8 cellular contexts compared by ENCODE assay signal in genomic region chr10:124632064-124632531, GRCh38.
DNase-seq lines count a peak whose midpoint lies in the region; ATAC-seq, FAIRE-seq and TF ChIP-seq lines count a peak whose summit lies in the region.

No MANE protein-coding gene starts in this region.

- no peak overlapping the region for H3K27ac ChIP-seq in CD8-positive, alpha-beta T cell (ENCODE audit: low read depth, low read length)
- no peak overlapping the region for H3K27ac ChIP-seq in MM.1S (ENCODE audit: low read length)
- H3K27ac ChIP-seq in angular gyrus (ENCODE audit: low read depth, low read length), result peak overlapping the region; percentile 75
- peak overlapping the region; percentile 57 to 76 (median 67) for H3K27ac ChIP-seq in stomach

- H3K9me2 ChIP-seq in MM.1S (replicated peaks; ENCODE audit: insufficient read depth, low read length), result no peaks in the 10 kb centered on the region

- no peaks in the 10 kb centered on the region for H3K36me3 ChIP-seq in CD8-positive, alpha-beta T cell (ENCODE audit: insufficient read depth, low read length)
- H3K36me3 ChIP-seq in MM.1S (replicated peaks; ENCODE audit: insufficient read depth, low read length) (no peaks in the 10 kb centered on the region), stomach (peaks cover 0 to 2% (median 0%) of the 10 kb centered on the region in 4 donors)

- no peaks in the 10 kb centered on the region for H3K27me3 ChIP-seq in CD8-positive, alpha-beta T cell (ENCODE audit: insufficient read depth, low read length)
- H3K27me3 ChIP-seq in MM.1S (replicated peaks; ENCODE audit: insufficient read depth, low read length) (no peaks in the 10 kb centered on the region), stomach (no peaks in the 10 kb centered on the region)

- FAIRE-seq in GM19239 (lab: Jason Lieb, UNC), result no peak

- peak overlapping the region; percentile 45 for H3K27ac Mint-ChIP-seq in CD8-positive, alpha-beta T cell

- H3K4me2 ChIP-seq in MM.1S (ENCODE audit: low read depth, low read length), result no peak overlapping the region

- peaks cover 53% of the 10 kb centered on the region for H3K4me1 ChIP-seq in CD8-positive, alpha-beta T cell (ENCODE audit: insufficient read depth, low read length)
- H3K4me1 ChIP-seq in MM.1S (ENCODE audit: low read length), result peaks cover 12% of the 10 kb centered on the region
- H3K4me1 ChIP-seq in stomach, result peaks cover 46 to 66% (median 59%) of the 10 kb centered on the region in 4 donors

- no peak overlapping the region for H2AFZ ChIP-seq in MM.1S (ENCODE audit: low read length)

- no peaks in the 10 kb centered on the region for H4K20me1 ChIP-seq in MM.1S (ENCODE audit: insufficient read depth, low read length)

- H3K9me3 Mint-ChIP-seq in CD8-positive, alpha-beta T cell, result peaks cover 2% of the 10 kb centered on the region

- TF ChIP-seq EP300 in stomach (IDR thresholded peaks at IDR 0.05), result no peak

- H3K4me1 Mint-ChIP-seq in CD8-positive, alpha-beta T cell (ENCODE audit: low read depth), result peaks cover 64% of the 10 kb centered on the region

- peaks cover 34% of the 10 kb centered on the region for H3K79me2 ChIP-seq in MM.1S (ENCODE audit: low read length)

- POLR2A ChIA-PET in CD8-positive, alpha-beta T cell (lab: Charles Lee), result interaction anchor here (1.3 to 1.7 kb wide), 2 partner anchors 15 to 111 kb away, joined by 3 to 4 read pairs; no protein-coding TSS in a partner anchor

- 32 to 48% (median 41%) methylated on average over 6 to 19 of the region's 19 CpGs for WGBS in stomach, 5 donors

- intact Hi-C loops in CD8-positive, alpha-beta T cell (cut with DNase I, micrococcal nuclease), result loop anchor here (1.0 kb wide), 1 partner anchor 109 kb away; no protein-coding TSS in a partner anchor
- intact Hi-C loops in stomach (cut with DNase I; ENCODE audit: low total_unique reads), result loop anchor here (10.0 kb wide), 1 partner anchor 103 kb away; no protein-coding TSS in a partner anchor

- no peak overlapping the region for H3K9ac ChIP-seq in MM.1S (ENCODE audit: low read length)

- ATAC-seq in CD8-positive, alpha-beta T cell, result peak; percentile 30
- no peak for ATAC-seq in HG03460 (IDR thresholded peaks at IDR 0.05; ENCODE audit: unreplicated experiment)

- peak in 4 of 7 experiments; percentile 43 to 70 (median 58) for DNase-seq in CD8-positive, alpha-beta T cell
- no peak for DNase-seq in MM.1S
- DNase-seq in iPS-NIHi7 (ENCODE audit: extremely low spot score), result peak; percentile 71
- peak; percentile 94 for DNase-seq in stomach
- DNase-seq in AG08395 (ENCODE audit: low spot score), result no peak
- DNase-seq in GM19239 (ENCODE audit: insufficient read length, low spot score), result no peak

- H3K27me3 Mint-ChIP-seq in CD8-positive, alpha-beta T cell (ENCODE audit: low read depth), result no peaks in the 10 kb centered on the region

- no peak overlapping the region for H3K4me3 ChIP-seq in CD8-positive, alpha-beta T cell (ENCODE audit: low read depth, low read length)
- H3K4me3 ChIP-seq in MM.1S (ENCODE audit: low read length), result no peak overlapping the region
- H3K4me3 ChIP-seq in stomach, result no peak overlapping the region

- H3K4me3 Mint-ChIP-seq in CD8-positive, alpha-beta T cell, result no peak overlapping the region

- CTCF ChIA-PET in CD8-positive, alpha-beta T cell (lab: Charles Lee), result interaction anchor here (0.6 to 9.5 kb wide), 14 partner anchors 12 to 117 kb away, joined by 3 to 48 read pairs (median 4); no protein-coding TSS in a partner anchor

- H3F3A ChIP-seq in MM.1S (ENCODE audit: insufficient read depth, low read length), result peaks cover 6% of the 10 kb centered on the region

- H3K9me3 ChIP-seq in CD8-positive, alpha-beta T cell (ENCODE audit: low read length), result no peaks in the 10 kb centered on the region
- no peaks in the 10 kb centered on the region for H3K9me3 ChIP-seq in MM.1S (replicated peaks; ENCODE audit: insufficient read depth, low read length)
- H3K9me3 ChIP-seq in stomach, result no peaks in the 10 kb centered on the region

- no peak for TF ChIP-seq POLR2A in stomach (IDR thresholded peaks at IDR 0.05)

- H3K36me3 Mint-ChIP-seq in CD8-positive, alpha-beta T cell, result peaks cover 12% of the 10 kb centered on the region

- peak; percentile 42 for TF ChIP-seq CTCF in CD8-positive, alpha-beta T cell (IDR thresholded peaks at IDR 0.05)
- TF ChIP-seq CTCF in MM.1S (IDR thresholded peaks at IDR 0.05; ENCODE audit: low read length) (peak; percentile 10; the same call in 1 of the 2 replicates), stomach (IDR thresholded peaks at IDR 0.05) (peak in 5 of 7 experiments; percentile 40 to 73 (median 52))

Comparison
In these comparisons a context has a peak if more than half of its experiments do, and no peak if none do; other contexts are left out.
1. DNase-seq: peak in CD8-positive, alpha-beta T cell (4 of 7), iPS-NIHi7 (single experiment) and stomach (single experiment); none in MM.1S (single experiment), AG08395 (single experiment) and GM19239 (single experiment).
2. H3K27ac ChIP-seq: peak in angular gyrus (single experiment) and stomach (5 of 5); none in CD8-positive, alpha-beta T cell (single experiment) and MM.1S (single experiment).
3. Peak in every context shown above with its lines, with median percentiles within 50 percentile points of each other: CTCF ChIP-seq.